Comparison of ENCODE assay signal across 19 cellular contexts in genomic region chr3:171834461-171834801, GRCh38. TPM values are rescaled to one million over a fixed set of nuclear protein-coding genes. Genes with fewer than 3 reads are reported as not detected.
A peak's percentile ranks its signal among the peaks of the same experiment; 100 is the strongest.
DNase-seq lines count a peak whose midpoint lies in the region; ATAC-seq, FAIRE-seq and TF ChIP-seq lines count a peak whose summit lies in the region.
"Had no signal": no experiment of that assay in that cellular context is flagged by ENCODE, and none has a peak within 500 bp of the region (broad histone marks: within the 10 kb centered on the region; RNA-seq: fewer than 3 reads in every experiment).

No MANE protein-coding gene starts in this region.

- ATAC-seq in right cardiac atrium (no peak), psoas muscle (peak in 1 of 4 donors; percentile 9), HG03159 (IDR thresholded peaks at IDR 0.05; ENCODE audit: unreplicated experiment) (no peak)

- H3K9me3 ChIP-seq in GM23248 (ENCODE audit: low read depth), result no peaks in the 10 kb centered on the region
- H3K9me3 ChIP-seq in right cardiac atrium (ENCODE audit: control insufficient read depth, low read length), result no peaks in the 10 kb centered on the region
- no peaks in the 10 kb centered on the region for H3K9me3 ChIP-seq in psoas muscle
- H3K9me3 ChIP-seq: MG63, tibial nerve had no signal

- FAIRE-seq in TTC549 (lab: Jason Lieb, UNC), result peak; percentile 91
- FAIRE-seq: frontal cortex had no signal

- in situ Hi-C loops in GM23248 (cut with MboI), result no loop called here

- WGBS in GM23248 (ENCODE audit: low coverage in 1 of 2, low lambda C conversion rate in 2 of 2, missing lambda C conversion rate in 2 of 2), 2 experiments, result 84 to 92% methylated on average over 5 of the region's 5 CpGs
- WGBS in right cardiac atrium, result 70% methylated on average over 5 of the region's 5 CpGs
- 78 to 89% (median 86%) methylated on average over 5 of the region's 5 CpGs for WGBS in psoas muscle, 3 donors

- H3K79me2 ChIP-seq in GM23248 (ENCODE audit: insufficient read depth), result no peaks in the 10 kb centered on the region

- no peaks in the 10 kb centered on the region for H4K20me1 ChIP-seq in GM23248 (ENCODE audit: insufficient read depth)

- H3K27me3 ChIP-seq in GM23248 (replicated peaks; ENCODE audit: insufficient read depth) (no peaks in the 10 kb centered on the region), right cardiac atrium (ENCODE audit: control insufficient read depth, insufficient read depth) (no peaks in the 10 kb centered on the region), psoas muscle (ENCODE audit: insufficient read depth in 3 of 3, low read length in 2 of 3) (no peaks in the 10 kb centered on the region)
- H3K27me3 ChIP-seq: MG63, tibial nerve had no signal

- peaks cover 29% of the 10 kb centered on the region for H3F3A ChIP-seq in GM23248 (ENCODE audit: insufficient read depth)

- no peak for TF ChIP-seq CTCF in psoas muscle (IDR thresholded peaks at IDR 0.05)

- H3K36me3 ChIP-seq in GM23248 (ENCODE audit: low read depth) (no peaks in the 10 kb centered on the region), psoas muscle (ENCODE audit: insufficient read depth in 1 of 2, low read depth in 1 of 2) (no peaks in the 10 kb centered on the region)
- H3K36me3 ChIP-seq: MG63, tibial nerve had no signal

- no peak overlapping the region for H3K4me3 ChIP-seq in GM23248
- H3K4me3 ChIP-seq in right cardiac atrium (ENCODE audit: low read length), result no peak overlapping the region
- H3K4me3 ChIP-seq in psoas muscle, result no peak overlapping the region
- H3K4me3 ChIP-seq: MG63, tibial nerve had no signal

- H3K4me1 ChIP-seq in GM23248 (ENCODE audit: insufficient read depth) (peaks cover 48% of the 10 kb centered on the region), right cardiac atrium (ENCODE audit: control insufficient read depth, insufficient read depth, low read length) (peaks cover 3% of the 10 kb centered on the region), psoas muscle (peaks cover 20% of the 10 kb centered on the region)

- H2AFZ ChIP-seq in GM23248, result 0 out of 2 replicates have a peak overlapping the region, but pooled peaks have one; percentile 18

- H3K9ac ChIP-seq in GM23248, result no peak overlapping the region

- no peak for DNase-seq in GM23248
- DNase-seq in right cardiac atrium, result no peak
- DNase-seq in psoas muscle, result no peak
- DNase-seq in cerebellar nuclear complex (lab: John Stamatoyannopoulos, UW), result no peak
- no peak for DNase-seq in SKM-1 (lab: John Stamatoyannopoulos, UW; ENCODE audit: unreplicated experiment)
- no peak for DNase-seq in activated CD4-positive, alpha-beta T cell treated with anti-CD3 and anti-CD28 coated beads for 1 hour
- DNase-seq: activated CD4-positive, alpha-beta T cell treated with anti-CD3 and anti-CD28 coated beads, Interleukin-2, amount 50 U/mL, for 1 hour; activated naive CD8-positive, alpha-beta T cell treated with anti-CD3 and anti-CD28 coated beads, Interleukin-2, amount 10 ng/mL, durations not matched to agents 7 days and 5 days; activated T-cell treated with anti-CD3 and anti-CD28 coated beads, Interleukin-2, amount 50 U/mL, for 24 hours; MG63; NCI-H187; NCI-H510A; T1000 had no signal

- H3K4me2 ChIP-seq in GM23248 (ENCODE audit: unreplicated experiment), result no peak overlapping the region

- no peaks in the 10 kb centered on the region for H3K9me2 ChIP-seq in GM23248 (ENCODE audit: insufficient read depth)

- H3K27ac ChIP-seq in GM23248 (no peak overlapping the region; the same call in 1 of the 2 replicates), right cardiac atrium (ENCODE audit: low read length) (peak overlapping the region; percentile 42), psoas muscle (peak overlapping the region; percentile 19)

- intact Hi-C loops in right cardiac atrium (cut with DNase I) (loop anchor here in 1 of 4 donors (10.0 kb wide), 1 partner anchor 210 kb away; no protein-coding TSS in a partner anchor), psoas muscle (cut with DNase I) (loop anchor here (2.0 to 10.0 kb wide), 2 partner anchors 190 kb away; no protein-coding TSS in a partner anchor)

RNA-seq across cellular contexts. Expression of gene TMEM212, which starts 8.7 kb away (rescaled TPM):
- not detected in 2 replicates for total RNA-seq in GM23248 (2014; rRNA removed; shearing (Covaris generic))
- polyA plus RNA-seq in GM23248 (2016; fragmentation: Nextera tagmentation; extraction: Ambion mirVana) (not detected in 2 replicates), right cardiac atrium (not detected), psoas muscle (not detected)
- total RNA-seq in right cardiac atrium (not detected), psoas muscle (not detected)
- total RNA-seq: activated naive CD8-positive, alpha-beta T cell treated with anti-CD3 and anti-CD28 coated beads, Interleukin-2, amount 10 ng/mL, durations not matched to agents 7 days and 5 days; frontal cortex; lung microvascular endothelial cell; tibial nerve had no signal
- polyA plus RNA-seq: BJ had no signal

RNA-seq across cellular contexts. Expression of gene PLD1, which starts 24.1 kb away (rescaled TPM):
- total RNA-seq in GM23248 (2014; rRNA removed; shearing (Covaris generic)), result 1.8 and 4.6 TPM in 2 replicates
- polyA plus RNA-seq in GM23248 (2016; fragmentation: Nextera tagmentation; extraction: Ambion mirVana), result 3.0 and 3.6 TPM in 2 replicates
- total RNA-seq in right cardiac atrium, result 10 to 100 TPM; 49.0 to 79.5 (median 59.9) TPM
- polyA plus RNA-seq in right cardiac atrium, result 17.0 TPM
- total RNA-seq in psoas muscle, result 1 to 10 TPM; 1.9 to 6.7 (median 3.0) TPM
- 1 to 10 TPM in 2 of 3 donors, under 1 TPM in 1; 0.73 to 1.7 (median 1.6) TPM for polyA plus RNA-seq in psoas muscle
